ENCODE assay signal across 8 cellular contexts in genomic region chr18:50286391-50287027, GRCh38. TPM values are rescaled to one million over a fixed set of nuclear protein-coding genes. Genes with fewer than 3 reads are reported as not detected.
A peak's percentile ranks its signal among the peaks of the same experiment; 100 is the strongest.
DNase-seq lines count a peak whose midpoint lies in the region; ATAC-seq, FAIRE-seq and TF ChIP-seq lines count a peak whose summit lies in the region.

No MANE protein-coding gene starts in this region.

- no peak for TF ChIP-seq EP300 in neural cell (conservative IDR thresholded peaks at IDR 0.05; ENCODE audit: poor library complexity, severe bottlenecking)

- DNase-seq in AG04450 (ENCODE audit: low read depth, low spot score): no peak
- peak; percentile 31 for DNase-seq in H54 (ENCODE audit: insufficient read length, low spot score)
- peak; percentile 12 to 42 for DNase-seq in SW 1271 (lab: John Stamatoyannopoulos, UW)
- no peak for DNase-seq in endothelial cell (ENCODE audit: low spot score)
- no peak for DNase-seq in stimulated activated CD4-positive, alpha-beta T cell treated with anti-CD3 and anti-CD28 coated beads, Interleukin-4, amount 100 ng/mL, for 4 hours

- no peaks in the 10 kb centered on the region for H3K9me3 Mint-ChIP-seq in endothelial cell (ENCODE audit: unreplicated experiment)

- CTCF ChIA-PET in AG04450 (lab: Charles Lee): interaction anchor here (0.7 kb wide), 1 partner anchor 70 kb away, joined by 4 read pairs; no protein-coding TSS in a partner anchor

- peaks cover 8% of the 10 kb centered on the region for H3K27me3 ChIP-seq in AG04450 (ENCODE audit: control insufficient read depth, insufficient read depth, low read length)
- H3K27me3 ChIP-seq in neural cell (ENCODE audit: insufficient read depth, low read depth, low read length): no peaks in the 10 kb centered on the region

- ATAC-seq in HG03354 (IDR thresholded peaks at IDR 0.05; ENCODE audit: poor library complexity, severe bottlenecking, unreplicated experiment): no peak
- no peak for ATAC-seq in GM18520 (IDR thresholded peaks at IDR 0.05; ENCODE audit: unreplicated experiment)

- no peak for TF ChIP-seq RAD21 in neural cell (conservative IDR thresholded peaks at IDR 0.05)

- POLR2A ChIA-PET in AG04450 (lab: Yijun Ruan, JAX): no interaction called here

- no peaks in the 10 kb centered on the region; the same call in 1 of the 2 replicates for H3K9me3 ChIP-seq in AG04450 (ENCODE audit: control insufficient read depth, insufficient read depth, low read length)
- no peaks in the 10 kb centered on the region for H3K9me3 ChIP-seq in neural cell (ENCODE audit: low read length)

- H4K20me1 ChIP-seq in neural cell (ENCODE audit: insufficient read depth): no peaks in the 10 kb centered on the region

- H3K79me2 ChIP-seq in neural cell (replicated peaks; ENCODE audit: insufficient read depth, low read length): no peaks in the 10 kb centered on the region

- H3K27ac Mint-ChIP-seq in endothelial cell (ENCODE audit: unreplicated experiment): peak overlapping the region; percentile 97

- H3K4me1 Mint-ChIP-seq in endothelial cell (ENCODE audit: unreplicated experiment): peaks cover 19% of the 10 kb centered on the region

- H3K4me3 Mint-ChIP-seq in endothelial cell (ENCODE audit: unreplicated experiment): peak overlapping the region; percentile 100

- no peak overlapping the region for H3K27ac ChIP-seq in AG04450 (ENCODE audit: low read depth, low read length)
- H3K27ac ChIP-seq in neural cell (ENCODE audit: low read length): no peak overlapping the region

- H3K27me3 Mint-ChIP-seq in endothelial cell (ENCODE audit: unreplicated experiment): peaks cover 25% of the 10 kb centered on the region

- TF ChIP-seq CTCF in AG04450 (IDR thresholded peaks at IDR 0.05; ENCODE audit: low read depth, low read length) (no peak), endothelial cell (IDR thresholded peaks at IDR 0.05; ENCODE audit: unreplicated experiment) (no peak), neural cell (IDR thresholded peaks at IDR 0.05; ENCODE audit: poor library complexity, severe bottlenecking) (no peak)

- H3F3A ChIP-seq in neural cell (ENCODE audit: insufficient read depth, low read length, poor library complexity, severe bottlenecking): no peaks in the 10 kb centered on the region

- H3K4me2 ChIP-seq in neural cell (ENCODE audit: low read length): peak overlapping the region; percentile 62

- FAIRE-seq in H54 (lab: Jason Lieb, UNC): no peak

- no peaks in the 10 kb centered on the region for H3K36me3 ChIP-seq in neural cell (ENCODE audit: insufficient read depth, low read length)

- H2AFZ ChIP-seq in neural cell (ENCODE audit: low read depth, low read length): no peak overlapping the region

- peaks cover 21% of the 10 kb centered on the region for H3K36me3 Mint-ChIP-seq in endothelial cell (ENCODE audit: low read depth, unreplicated experiment)

- H3K9ac ChIP-seq in neural cell (ENCODE audit: low read length): peak overlapping the region; percentile 73

- peaks cover 4% of the 10 kb centered on the region for H3K9me2 ChIP-seq in neural cell (ENCODE audit: insufficient read depth, low read length)

- H3K4me3 ChIP-seq in AG04450 (ENCODE audit: low read depth, low read length) (peak overlapping the region; percentile 89), neural cell (ENCODE audit: low read length) (peak overlapping the region; percentile 91)

- no peak for TF ChIP-seq POLR2A in H54 (IDR thresholded peaks at IDR 0.05; ENCODE audit: low read depth, low read length)

TF ChIP-seq in neural cell, 6 proteins besides CTCF, POLR2A, EP300 and RAD21:
- no peak for TF ChIP-seq SMC3 (conservative IDR thresholded peaks at IDR 0.05; ENCODE audit: poor library complexity)
- no peak for TF ChIP-seq TAF1 (IDR thresholded peaks at IDR 0.05; ENCODE audit: low read depth)
- no peak for TF ChIP-seq MXI1 (conservative IDR thresholded peaks at IDR 0.05; ENCODE audit: poor library complexity, severe bottlenecking)
- no peak for TF ChIP-seq EZH2 (IDR thresholded peaks at IDR 0.05; ENCODE audit: borderline replicate concordance, insufficient read depth, low read length, poor library complexity, severe bottlenecking)
- no peak for TF ChIP-seq POLR2AphosphoS5 (IDR thresholded peaks at IDR 0.05)
- TF ChIP-seq REST (IDR thresholded peaks at IDR 0.05; ENCODE audit: borderline replicate concordance): no peak

RNA-seq across cellular contexts. Expression of gene CXXC1, which starts 1.0 kb away (rescaled TPM):
- polyA plus RNA-seq in AG04450 (2011; rRNA removed) (23.6 and 24.5 TPM in 2 replicates), neural cell (99.8 and 133 TPM in 2 replicates)
- polyA minus RNA-seq in AG04450 (2011; rRNA and poly(A)+ RNA removed): 18.5 and 19.5 TPM in 2 replicates
- 71.7 TPM for total RNA-seq in endothelial cell (ENCODE audit: unreplicated experiment)
- polyA minus RNA-seq in neural cell: 49.5 and 49.9 TPM in 2 replicates

RNA-seq across cellular contexts. Expression of gene MBD1, which starts 5.2 kb away (rescaled TPM):
- 35.3 and 39.5 TPM in 2 replicates for polyA plus RNA-seq in AG04450 (2011; rRNA removed)
- 39.2 and 51.3 TPM in 2 replicates for polyA minus RNA-seq in AG04450 (2011; rRNA and poly(A)+ RNA removed)
- 65.1 TPM for total RNA-seq in endothelial cell (ENCODE audit: unreplicated experiment)
- polyA plus RNA-seq in neural cell: 106 and 130 TPM in 2 replicates
- 109 and 112 TPM in 2 replicates for polyA minus RNA-seq in neural cell

RNA-seq across cellular contexts. Expression of gene CFAP53, which starts 20.2 kb away (rescaled TPM):
- polyA plus RNA-seq in AG04450 (2011; rRNA removed): 0.24 and 0.26 TPM in 2 replicates
- 0.17 TPM in 1 of 2 replicates, not detected in the other for polyA minus RNA-seq in AG04450 (2011; rRNA and poly(A)+ RNA removed)
- total RNA-seq in endothelial cell (ENCODE audit: unreplicated experiment): 0.56 TPM
- 0.26 and 0.64 TPM in 2 replicates for polyA plus RNA-seq in neural cell
- polyA minus RNA-seq in neural cell: 0.58 and 1.9 TPM in 2 replicates

Comparison
In these comparisons a context has a peak if more than half of its experiments do, and no peak if none do; other contexts are left out.
1. DNase-seq: peak in H54 (single experiment) and SW 1271 (2 of 2); none in AG04450 (single experiment), endothelial cell (single experiment) and stimulated activated CD4-positive, alpha-beta T cell treated with anti-CD3 and anti-CD28 coated beads, Interleukin-4, amount 100 ng/mL, for 4 hours (0 of 2).